Comparison of ENCODE assay signal across 1 cellular context in genomic region chr10:101559596-101560292, GRCh38.
A peak's percentile ranks its signal among the peaks of the same experiment; 100 is the strongest.
TF ChIP-seq lines count a peak whose summit lies in the region.

No MANE protein-coding gene starts in this region.

TF ChIP-seq in K562, 482 proteins besides CTCF, POLR2A, EP300 and RAD21:
- TF ChIP-seq ZC3H8 (IDR thresholded peaks at IDR 0.05), result no peak
- TF ChIP-seq ZNF316 (IDR thresholded peaks at IDR 0.05), result peak; percentile 86
- TF ChIP-seq TRIM24 (IDR thresholded peaks at IDR 0.05), result peak in 1 of 2 experiments; percentile 55; a peak in 1 of 4 replicates
